29 cellular contexts compared by ENCODE assay signal in genomic region chr3:176568189-176568588, GRCh38.
"Had no signal": no experiment of that assay in that cellular context is flagged by ENCODE, and none has a peak within 500 bp of the region (broad histone marks: within the 10 kb centered on the region; RNA-seq: fewer than 3 reads in every experiment).

No MANE protein-coding gene starts in this region.

- H3K27ac Mint-ChIP-seq: natural killer cell; nephron progenitor cell; stimulated activated memory B cell treated with anti-CD40 and anti-IgM and Interleukin-4, amounts not matched to agents 10 μg/mL and 1 μg/mL and 100 μg/mL, for 72 hours; stimulated activated naive CD8-positive, alpha-beta T cell treated with anti-CD3 and anti-CD28 coated beads, Interleukin-15, Interleukin-2, amounts not matched to agents 100 ng/mL and 50 ng/mL, for 24 hours; type B pancreatic cell had no signal

- H3K4me3 Mint-ChIP-seq: naive thymus-derived CD4-positive, alpha-beta T cell; natural killer cell; nephron progenitor cell; neural crest cell; stimulated activated memory B cell treated with anti-CD40 and anti-IgM and Interleukin-4, amounts not matched to agents 10 μg/mL and 1 μg/mL and 100 μg/mL, for 72 hours; stimulated activated naive CD8-positive, alpha-beta T cell treated with anti-CD3 and anti-CD28 coated beads, Interleukin-15, Interleukin-2, amounts not matched to agents 100 ng/mL and 50 ng/mL, for 24 hours; type B pancreatic cell had no signal

- H3K36me3 Mint-ChIP-seq: naive thymus-derived CD4-positive, alpha-beta T cell; natural killer cell; stimulated activated memory B cell treated with anti-CD40 and anti-IgM and Interleukin-4, amounts not matched to agents 10 μg/mL and 1 μg/mL and 100 μg/mL, for 72 hours; type B pancreatic cell had no signal

- H3K9me3 Mint-ChIP-seq: type B pancreatic cell had no signal

- H3K4me1 Mint-ChIP-seq: naive thymus-derived CD4-positive, alpha-beta T cell; natural killer cell; nephron progenitor cell; stimulated activated memory B cell treated with anti-CD40 and anti-IgM and Interleukin-4, amounts not matched to agents 10 μg/mL and 1 μg/mL and 100 μg/mL, for 72 hours had no signal

- H3K4me1 ChIP-seq: pancreas, prostate gland, spleen, stomach, thyroid gland, tibial nerve, upper lobe of right lung, uterus had no signal

- ATAC-seq: naive thymus-derived CD4-positive, alpha-beta T cell; natural killer cell; pancreas; right cardiac atrium; sciatic nerve; stimulated activated memory B cell treated with anti-CD40 and anti-IgM and Interleukin-4, amounts not matched to agents 10 μg/mL and 1 μg/mL and 100 μg/mL, for 72 hours; upper lobe of right lung had no signal

- H3K4me2 ChIP-seq: smooth muscle cell had no signal

- DNase-seq: naive thymus-derived CD4-positive, alpha-beta T cell; natural killer cell; nephron progenitor cell; nucleus accumbens; pancreas; retina; right cardiac atrium; spleen; stimulated activated CD4-positive, alpha-beta T cell treated with anti-CD3 and anti-CD28 coated beads, Interleukin-12 subunit alpha, Interleukin-12 subunit beta, amount 100 ng/mL, for 4 hours; stimulated activated CD4-positive, alpha-beta T cell treated with anti-CD3 and anti-CD28 coated beads, Interleukin-1b, Interleukin-23, amount 100 ng/mL, for 48 hours; stimulated activated CD4-positive, alpha-beta T cell treated with anti-CD3 and anti-CD28 coated beads, Interleukin-4, amount 100 ng/mL, for 1 hour; stimulated activated CD4-positive, alpha-beta T cell treated with anti-CD3 and anti-CD28 coated beads, Interleukin-4, amount 100 ng/mL, for 4 hours; stimulated activated CD8-positive, alpha-beta memory T cell treated with anti-CD3 and anti-CD28 coated beads, Interleukin-4, amount 100 ng/mL, for 48 hours; stimulated activated naive CD4-positive, alpha-beta T cell treated with Interleukin-2 at 50 U/mL for 16 hours; stomach; thyroid gland; upper lobe of right lung; uterus had no signal

- H3K4me3 ChIP-seq: pancreas, prostate gland, skin epidermis, smooth muscle cell, spleen, stomach, thoracic aorta, thyroid gland, tibial nerve, upper lobe of right lung, uterus had no signal

- H3K27me3 Mint-ChIP-seq: naive thymus-derived CD4-positive, alpha-beta T cell; stimulated activated memory B cell treated with anti-CD40 and anti-IgM and Interleukin-4, amounts not matched to agents 10 μg/mL and 1 μg/mL and 100 μg/mL, for 72 hours; stimulated activated naive CD8-positive, alpha-beta T cell treated with anti-CD3 and anti-CD28 coated beads, Interleukin-15, Interleukin-2, amounts not matched to agents 100 ng/mL and 50 ng/mL, for 24 hours; type B pancreatic cell had no signal

- H3K36me3 ChIP-seq: neutrophil, pancreas, prostate gland, spleen, stomach, thoracic aorta, thyroid gland, tibial nerve, upper lobe of right lung, uterus had no signal

- H3K27ac ChIP-seq: neutrophil, pancreas, prostate gland, skin epidermis, spleen, stomach, thoracic aorta, thyroid gland, tibial nerve, upper lobe of right lung, uterus had no signal

- H3K9me3 ChIP-seq: neutrophil, pancreas, prostate gland, thoracic aorta, thyroid gland, upper lobe of right lung, uterus had no signal

- H3K27me3 ChIP-seq: neutrophil, pancreas, spleen, stomach, thyroid gland, tibial nerve, upper lobe of right lung, uterus had no signal
